Comparison of ENCODE assay signal across 22 cellular contexts in the genomic region with DNA sequence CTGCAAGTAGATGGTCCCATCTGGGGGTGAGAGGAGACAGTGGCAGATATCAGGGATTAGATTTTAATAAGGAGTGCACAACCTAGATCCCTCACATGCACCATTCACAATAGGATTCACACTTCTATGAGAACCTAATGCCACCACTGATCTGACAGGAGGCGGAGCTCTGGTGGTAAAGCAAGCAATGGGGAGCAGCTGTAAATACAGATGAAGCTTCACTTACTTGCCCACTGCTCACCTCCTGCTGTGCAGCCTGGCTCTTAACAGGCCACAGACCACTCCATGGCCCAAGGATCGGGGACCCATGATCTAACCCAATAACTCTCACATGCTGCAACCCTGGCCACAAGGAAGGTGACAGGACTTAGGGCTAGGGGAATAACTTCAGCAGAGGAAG.
DNase-seq lines count a peak whose midpoint lies in the region; ATAC-seq and TF ChIP-seq lines count a peak whose summit lies in the region.
"Had no signal": no experiment of that assay in that cellular context is flagged by ENCODE, and none has a peak within 500 bp of the region (broad histone marks: within the 10 kb centered on the region; RNA-seq: fewer than 3 reads in every experiment).

No MANE protein-coding gene starts in this region.

- peak; percentile 10 for DNase-seq in NCI-H510A treated with DMSO at 0.1 percent for 48 hours (lab: John Stamatoyannopoulos, UW)
- DNase-seq in NCI-H510A (lab: John Stamatoyannopoulos, UW): no peak
- DNase-seq in LHCN-M2 (ENCODE audit: low read depth): peak; percentile 28
- DNase-seq in SJCRH30: peak; percentile 13 to 27
- no peak for DNase-seq in activated T-cell treated with anti-CD3 and anti-CD28 coated beads, Interleukin-2, amount 50 U/mL, for 4 hours
- no peak for DNase-seq in A673 (ENCODE audit: low spot score)
- DNase-seq: 8988T; C1 segment of cervical spinal cord; Calu3; CD4-positive, alpha-beta memory T cell; COR-L47; DMS79; EL; GDM1; H9; HFFc6 had no signal

- H3K27me3 ChIP-seq in SJCRH30: peaks cover 8% of the 10 kb centered on the region; the same call in 1 of the 2 replicates
- H3K27me3 ChIP-seq in A673 (replicated peaks; ENCODE audit: insufficient read depth, low read depth, low read length, poor library complexity): no peaks in the 10 kb centered on the region

- H3K4me1 Mint-ChIP-seq in activated T-cell treated with anti-CD3 and anti-CD28 coated beads, Interleukin-2, amount 50 U/mL, for 4 hours (ENCODE audit: low read depth): no peaks in the 10 kb centered on the region
- H3K4me1 Mint-ChIP-seq: CD4-positive, alpha-beta memory T cell had no signal

- H3K36me3 ChIP-seq in HEK293 (ENCODE audit: control insufficient read depth in 2 of 2, insufficient read depth in 1 of 2, low read length in 2 of 2): no peaks in the 10 kb centered on the region
- H3K36me3 ChIP-seq in SJCRH30: no peaks in the 10 kb centered on the region
- no peaks in the 10 kb centered on the region for H3K36me3 ChIP-seq in A673 (ENCODE audit: insufficient read depth, low read length, poor library complexity, severe bottlenecking)

- H3K4me3 Mint-ChIP-seq in activated T-cell treated with anti-CD3 and anti-CD28 coated beads, Interleukin-2, amount 50 U/mL, for 4 hours: no peak overlapping the region
- H3K4me3 Mint-ChIP-seq: CD4-positive, alpha-beta memory T cell; GM23338; H9; HFFc6 had no signal

- H3K9me3 ChIP-seq in HEK293 (ENCODE audit: control insufficient read depth, insufficient read depth, low read depth, low read length) (no peaks in the 10 kb centered on the region), SJCRH30 (replicated peaks) (no peaks in the 10 kb centered on the region), A673 (ENCODE audit: low read depth, low read length, poor library complexity, severe bottlenecking) (no peaks in the 10 kb centered on the region)
- H3K9me3 ChIP-seq: A549 had no signal

- no peak for ATAC-seq in GM19351 (IDR thresholded peaks at IDR 0.05; ENCODE audit: unreplicated experiment)
- ATAC-seq in activated T-cell treated with anti-CD3 and anti-CD28 coated beads, Interleukin-2, amount 50 U/mL, for 4 hours: no peak
- ATAC-seq: A549, GM12878, GM23338, HCT116 had no signal

- intact Hi-C loops in A673 (cut with micrococcal nuclease; ENCODE audit: unreplicated experiment): no loop called here

- peaks cover 5% of the 10 kb centered on the region for H3K27me3 Mint-ChIP-seq in activated T-cell treated with anti-CD3 and anti-CD28 coated beads, Interleukin-2, amount 50 U/mL, for 4 hours (ENCODE audit: low read depth)

- no peak overlapping the region for H3K4me3 ChIP-seq in HEK293 (ENCODE audit: low read depth, low read length)
- H3K4me3 ChIP-seq in SJCRH30: no peak overlapping the region
- no peak overlapping the region for H3K4me3 ChIP-seq in A673 (ENCODE audit: low read depth, low read length, poor library complexity, severe bottlenecking)
- H3K4me3 ChIP-seq: A549, GM12878, GM23338 had no signal

- CTCF ChIA-PET in HEK293 (lab: Yijun Ruan, JAX): no interaction called here
- CTCF ChIA-PET in A673 (lab: Charles Lee): no interaction called here

- BruUV-seq in A673 (replicated peaks; lab: Mats Ljungman, UMichigan): no TSS peak

- H3K27ac ChIP-seq in HEK293 (ENCODE audit: extremely low read depth, low read depth, low read length) (no peak overlapping the region), SJCRH30 (no peak overlapping the region), A673 (ENCODE audit: low read depth, low read length, poor library complexity, severe bottlenecking) (no peak overlapping the region)
- H3K27ac ChIP-seq: A549 had no signal

- no peaks in the 10 kb centered on the region for H3K9me3 Mint-ChIP-seq in activated T-cell treated with anti-CD3 and anti-CD28 coated beads, Interleukin-2, amount 50 U/mL, for 4 hours
- H3K9me3 Mint-ChIP-seq: GM23338, H9, HFFc6 had no signal

- no peaks in the 10 kb centered on the region for H3K36me3 Mint-ChIP-seq in activated T-cell treated with anti-CD3 and anti-CD28 coated beads, Interleukin-2, amount 50 U/mL, for 4 hours (ENCODE audit: insufficient read depth)
- H3K36me3 Mint-ChIP-seq: CD4-positive, alpha-beta memory T cell had no signal

- TF ChIP-seq CTCF in HEK293 (tag by site-specific recombination; IDR thresholded peaks at IDR 0.05): no peak
- no peak for TF ChIP-seq CTCF in A673 (conservative IDR thresholded peaks at IDR 0.05; ENCODE audit: low read depth, low read length)

- POLR2A ChIA-PET in HEK293 (lab: Yijun Ruan, JAX): no interaction called here
- POLR2A ChIA-PET in A673 (lab: Charles Lee; ENCODE audit: low non-redundant PET): no interaction called here

- H3K4me1 ChIP-seq in HEK293 (ENCODE audit: control insufficient read depth, insufficient read depth, low read length) (no peaks in the 10 kb centered on the region), SJCRH30 (no peaks in the 10 kb centered on the region), A673 (ENCODE audit: insufficient read depth, low read length, poor library complexity, severe bottlenecking) (no peaks in the 10 kb centered on the region)
- H3K4me1 ChIP-seq: A549 had no signal

TF ChIP-seq in HEK293, 187 proteins besides CTCF, POLR2A, EP300 and RAD21:
- TF ChIP-seq ZFP41 (tag by site-specific recombination; IDR thresholded peaks at IDR 0.05; ENCODE audit: borderline replicate concordance) (no peak), ZNF530 (tag by site-specific recombination; IDR thresholded peaks at IDR 0.05; ENCODE audit: low read depth) (no peak), ZSCAN18 (tag by site-specific recombination; IDR thresholded peaks at IDR 0.05) (no peak), AEBP2 (tag by site-specific recombination; IDR thresholded peaks at IDR 0.05; ENCODE audit: borderline replicate concordance) (no peak), PRDM4 (tag by site-specific recombination; IDR thresholded peaks at IDR 0.05) (no peak), ZNF610 (tag by site-specific recombination; IDR thresholded peaks at IDR 0.05; ENCODE audit: borderline replicate concordance) (peak; percentile 90; the same call in 1 of the 2 replicates)

Comparison
In these comparisons a context has a peak if more than half of its experiments do, and no peak if none do; other contexts are left out.
1. DNase-seq: peak in NCI-H510A treated with DMSO at 0.1 percent for 48 hours (single experiment), LHCN-M2 (single experiment) and SJCRH30 (2 of 2); none in NCI-H510A (single experiment), activated T-cell treated with anti-CD3 and anti-CD28 coated beads, Interleukin-2, amount 50 U/mL, for 4 hours (single experiment) and A673 (single experiment).